8 cellular contexts compared by ENCODE assay signal in genomic region chr10:97081621-97082235, GRCh38.
DNase-seq lines count a peak whose midpoint lies in the region; ATAC-seq, FAIRE-seq and TF ChIP-seq lines count a peak whose summit lies in the region.

No MANE protein-coding gene starts in this region.

- no TSS peak for BruUV-seq in GM12878 (replicated peaks; lab: Mats Ljungman, UMichigan)

- intact Hi-C loops in CD14-positive monocyte (cut with micrococcal nuclease) (loop anchor here in 1 of 2 donors (5.0 kb wide), 1 partner anchor 131 kb away; no protein-coding TSS in a partner anchor), GM12878 (cut with micrococcal nuclease; ENCODE audit: unreplicated experiment) (loop anchor here (2.0 kb wide), 1 partner anchor 129 kb away; no protein-coding TSS in a partner anchor)

- in situ Hi-C loops in GM12878 (cut with MboI) = no loop called here

- H3K4me1 ChIP-seq in GM12878 (ENCODE audit: control insufficient read depth, insufficient read depth, low read length) = no peaks in the 10 kb centered on the region

- no peak for TF ChIP-seq POLR2A in GM12878 (IDR thresholded peaks at IDR 0.05; ENCODE audit: low read depth, low read length)

- no peak overlapping the region for H3K27ac Mint-ChIP-seq in CD14-positive monocyte

- H3K9ac ChIP-seq in GM12878 (ENCODE audit: control insufficient read depth, insufficient read depth, low read length) = no peak overlapping the region

- TF ChIP-seq RAD21 in GM12878 (IDR thresholded peaks at IDR 0.05; ENCODE audit: insufficient read depth, low read depth, low read length) = peak; percentile 68

- no peak overlapping the region for H3K4me3 Mint-ChIP-seq in CD14-positive monocyte

- no peak overlapping the region for H2AFZ ChIP-seq in GM12878 (ENCODE audit: control insufficient read depth, low read depth, low read length)

- no peaks in the 10 kb centered on the region for H3K9me3 Mint-ChIP-seq in CD14-positive monocyte

- no peak for DNase-seq in CD14-positive monocyte (ENCODE audit: low spot score)
- DNase-seq in HK-2 (ENCODE audit: unreplicated experiment) = peak; percentile 78
- DNase-seq in T-helper 9 cell = peak; percentile 55
- no peak for DNase-seq in GM12878 (ENCODE audit: low read depth, low spot score)
- no peak for DNase-seq in kidney epithelial cell (ENCODE audit: low read depth)
- DNase-seq in stimulated activated CD8-positive, alpha-beta memory T cell treated with anti-CD3 and anti-CD28 coated beads, Interleukin-15, amount 100 ng/mL, for 24 hours (ENCODE audit: low read depth) = peak; percentile 29

- no peaks in the 10 kb centered on the region for H3K79me2 ChIP-seq in GM12878 (ENCODE audit: control insufficient read depth, insufficient read depth, low read length)

- RAD21 ChIA-PET in GM12878 (lab: Charles Lee; ENCODE audit: unreplicated experiment) = interaction anchor here (0.6 to 2.2 kb wide), 7 partner anchors 9 to 129 kb away, joined by 3 to 13 read pairs (median 7); no protein-coding TSS in a partner anchor

- no peak for TF ChIP-seq EP300 in GM12878 (IDR thresholded peaks at IDR 0.05; ENCODE audit: borderline replicate concordance in 1 of 2, control insufficient read depth in 1 of 2, low read depth in 2 of 2, low read length in 2 of 2)

- TF ChIP-seq CTCF in CD14-positive monocyte (IDR thresholded peaks at IDR 0.05) (peak; percentile 85), GM12878 (IDR thresholded peaks at IDR 0.05 in 2 of 3, conservative IDR thresholded peaks at IDR 0.05 in 1 of 3; ENCODE audit: control insufficient read depth in 2 of 3, extremely low read depth in 1 of 3, insufficient read depth in 1 of 3, low read depth in 3 of 3, low read length in 3 of 3) (peak; percentile 88 to 90 (median 90)), kidney epithelial cell (IDR thresholded peaks at IDR 0.05; ENCODE audit: insufficient read depth, low read length, poor library complexity, severe bottlenecking) (peak; percentile 99)

- POLR2A ChIA-PET in GM12878 (lab: Charles Lee) = no interaction called here

- H3K27me3 Mint-ChIP-seq in CD14-positive monocyte (ENCODE audit: low read depth in 3 of 3) = peaks cover 15 to 21% (median 19%) of the 10 kb centered on the region in 3 donors

- H3K9me3 ChIP-seq in GM12878 (replicated peaks; ENCODE audit: control insufficient read depth, insufficient read depth, low read length) = no peaks in the 10 kb centered on the region

- H3K36me3 ChIP-seq in GM12878 (ENCODE audit: control insufficient read depth in 2 of 2, insufficient read depth in 2 of 2, low read length in 1 of 2) (no peaks in the 10 kb centered on the region), kidney epithelial cell (ENCODE audit: control insufficient read depth, insufficient read depth, low read length) (no peaks in the 10 kb centered on the region)

- H3K27ac ChIP-seq in GM12878 (ENCODE audit: control insufficient read depth, insufficient read depth) = no peak overlapping the region

- no peaks in the 10 kb centered on the region for H3K4me1 Mint-ChIP-seq in CD14-positive monocyte

- WGBS in GM12878 (ENCODE audit: insufficient coverage, insufficient replicate concordance, low lambda C conversion rate, missing lambda C conversion rate) = 5% methylated on average over 6 of the region's 6 CpGs

- H3K4me3 ChIP-seq in GM12878 (no peak overlapping the region), kidney epithelial cell (ENCODE audit: low read depth, low read length) (no peak overlapping the region)

- H3K27me3 ChIP-seq in GM12878 (replicated peaks in 1 of 2; ENCODE audit: control insufficient read depth in 2 of 2, insufficient read depth in 2 of 2, low read length in 1 of 2) = no peaks in the 10 kb centered on the region; a peak in 1 of 4 replicates
- peaks cover 22% of the 10 kb centered on the region for H3K27me3 ChIP-seq in kidney epithelial cell (ENCODE audit: control insufficient read depth, insufficient read depth, low read length)

- SMC1A ChIA-PET in GM12878 (lab: Charles Lee; ENCODE audit: uncharacterized antibody, unreplicated experiment) = interaction anchor here (0.8 to 3.5 kb wide), 10 partner anchors 8 to 129 kb away, joined by 3 to 18 read pairs (median 4); no protein-coding TSS in a partner anchor

- no peak overlapping the region for H3K4me2 ChIP-seq in GM12878 (ENCODE audit: control insufficient read depth, insufficient read depth)

- CTCF ChIA-PET in GM12878 (lab: Yijun Ruan, JAX) = interaction anchor here (0.6 to 19.9 kb wide), 27 partner anchors 8 to 144 kb away, joined by 3 to 651 read pairs (median 5); no protein-coding TSS in a partner anchor

- ATAC-seq in GM12878 (peak; percentile 93), HG03159 (IDR thresholded peaks at IDR 0.05; ENCODE audit: unreplicated experiment) (no peak), HG02798 (IDR thresholded peaks at IDR 0.05; ENCODE audit: poor library complexity, unreplicated experiment) (no peak)

- H4K20me1 ChIP-seq in GM12878 (ENCODE audit: control insufficient read depth, insufficient read depth) = no peaks in the 10 kb centered on the region

- FAIRE-seq in GM12878 (lab: Jason Lieb, UNC) = peak; percentile 54

- no peaks in the 10 kb centered on the region for H3K36me3 Mint-ChIP-seq in CD14-positive monocyte

TF ChIP-seq in GM12878, 131 proteins besides CTCF, POLR2A, EP300 and RAD21 (continues in another document):
- TF ChIP-seq HCFC1 (IDR thresholded peaks at IDR 0.05; ENCODE audit: low read length) = 0 out of 2 replicates have a peak, but pooled peaks have one; percentile 33
- no peak for TF ChIP-seq ETV6 (conservative IDR thresholded peaks at IDR 0.05 in 1 of 2, IDR thresholded peaks at IDR 0.05 in 1 of 2; ENCODE audit: borderline replicate concordance in 1 of 2, low read depth in 1 of 2)
- TF ChIP-seq RUNX3 (IDR thresholded peaks at IDR 0.05; ENCODE audit: low read length) = peak; percentile 68
- TF ChIP-seq EGR1 (IDR thresholded peaks at IDR 0.05; ENCODE audit: borderline replicate concordance in 1 of 2, low read depth in 2 of 2, low read length in 2 of 2) = no peak
- TF ChIP-seq FOXK2 (IDR thresholded peaks at IDR 0.05) = no peak
- TF ChIP-seq SPI1 (IDR thresholded peaks at IDR 0.05; ENCODE audit: borderline replicate concordance, insufficient read depth, low read depth, low read length) = no peak
- no peak for TF ChIP-seq GATAD2B (conservative IDR thresholded peaks at IDR 0.05; ENCODE audit: low read depth)
- TF ChIP-seq HDGF (IDR thresholded peaks at IDR 0.05) = no peak
- TF ChIP-seq PML (IDR thresholded peaks at IDR 0.05; ENCODE audit: low read length) = no peak
- no peak for TF ChIP-seq MYB (IDR thresholded peaks at IDR 0.05; ENCODE audit: borderline replicate concordance, low read depth, low read length)
- TF ChIP-seq RAD51 (IDR thresholded peaks at IDR 0.05) = no peak
- no peak for TF ChIP-seq NKRF (conservative IDR thresholded peaks at IDR 0.05)
- no peak for TF ChIP-seq PAX5 (IDR thresholded peaks at IDR 0.05; ENCODE audit: borderline replicate concordance, low read depth, low read length)
- no peak for TF ChIP-seq JUNB (IDR thresholded peaks at IDR 0.05)
- no peak for TF ChIP-seq SMAD5 (IDR thresholded peaks at IDR 0.05; ENCODE audit: low read depth)
- TF ChIP-seq SMC3 (IDR thresholded peaks at IDR 0.05; ENCODE audit: borderline replicate concordance, low read length) = peak; percentile 96
- no peak for TF ChIP-seq BRCA1 (IDR thresholded peaks at IDR 0.05; ENCODE audit: low read depth, low read length)
- TF ChIP-seq, protein P1, sequence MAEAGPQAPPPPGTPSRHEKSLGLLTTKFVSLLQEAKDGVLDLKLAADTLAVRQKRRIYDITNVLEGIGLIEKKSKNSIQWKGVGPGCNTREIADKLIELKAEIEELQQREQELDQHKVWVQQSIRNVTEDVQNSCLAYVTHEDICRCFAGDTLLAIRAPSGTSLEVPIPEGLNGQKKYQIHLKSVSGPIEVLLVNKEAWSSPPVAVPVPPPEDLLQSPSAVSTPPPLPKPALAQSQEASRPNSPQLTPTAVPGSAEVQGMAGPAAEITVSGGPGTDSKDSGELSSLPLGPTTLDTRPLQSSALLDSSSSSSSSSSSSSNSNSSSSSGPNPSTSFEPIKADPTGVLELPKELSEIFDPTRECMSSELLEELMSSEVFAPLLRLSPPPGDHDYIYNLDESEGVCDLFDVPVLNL (IDR thresholded peaks at IDR 0.05; ENCODE audit: low read depth, low read length) = no peak
- TF ChIP-seq YY1 (IDR thresholded peaks at IDR 0.05; ENCODE audit: low read depth, low read length) = peak; percentile 64
- no peak for TF ChIP-seq SREBF2 (IDR thresholded peaks at IDR 0.05; ENCODE audit: low read length)
- TF ChIP-seq NR2C2 (IDR thresholded peaks at IDR 0.05; ENCODE audit: borderline replicate concordance, control insufficient read depth, insufficient read length, low read depth) = no peak

Comparison
In these comparisons a context has a peak if more than half of its experiments do, and no peak if none do; other contexts are left out.
1. DNase-seq: peak in HK-2 (single experiment), T-helper 9 cell (single experiment) and stimulated activated CD8-positive, alpha-beta memory T cell treated with anti-CD3 and anti-CD28 coated beads, Interleukin-15, amount 100 ng/mL, for 24 hours (single experiment); none in CD14-positive monocyte (single experiment), GM12878 (single experiment) and kidney epithelial cell (single experiment).
2. Peak in every context shown above with its lines, with median percentiles within 50 percentile points of each other: CTCF ChIP-seq.